Comparison of ENCODE assay signal across 21 cellular contexts in genomic region chr7:151762501-151763245, GRCh38.
DNase-seq lines count a peak whose midpoint lies in the region; ATAC-seq, FAIRE-seq and TF ChIP-seq lines count a peak whose summit lies in the region.
"Had no signal": no experiment of that assay in that cellular context is flagged by ENCODE, and none has a peak within 500 bp of the region (broad histone marks: within the 10 kb centered on the region; RNA-seq: fewer than 3 reads in every experiment).

No MANE protein-coding gene starts in this region.

- POLR2A ChIA-PET in WTC11 (lab: Charles Lee) (no interaction called here), H1 (lab: Charles Lee; ENCODE audit: partially characterized antibody) (no interaction called here)

- H3K14ac ChIP-seq in H1 (ENCODE audit: insufficient read length), result no peak overlapping the region

- no peak overlapping the region for H4K8ac ChIP-seq in H1 (ENCODE audit: extremely low read depth, insufficient read depth, low read length)

- H3K27ac ChIP-seq in H1 (ENCODE audit: low read depth, low read length) (no peak overlapping the region), osteoblast (ENCODE audit: low read depth, low read length) (no peak overlapping the region)
- H3K27ac ChIP-seq: HL-60, Peyer's patch had no signal

- no peak overlapping the region for H3K9ac ChIP-seq in H1 (replicated peaks in 1 of 4; ENCODE audit: extremely low read depth in 1 of 4, low read depth in 3 of 4, low read length in 3 of 4)

- no peaks in the 10 kb centered on the region for H3K23me2 ChIP-seq in H1 (ENCODE audit: low read depth, low read length)

- peak overlapping the region; percentile 17; the same call in 1 of the 2 replicates for H2BK20ac ChIP-seq in H1 (ENCODE audit: low read length)

- H4K20me1 ChIP-seq in H1 (replicated peaks in 1 of 2; ENCODE audit: control insufficient read depth in 1 of 2, insufficient read depth in 2 of 2, low read length in 2 of 2) (no peaks in the 10 kb centered on the region), osteoblast (ENCODE audit: insufficient read depth, low read length) (no peaks in the 10 kb centered on the region)

- DNase-seq in CD14-positive monocyte (ENCODE audit: low spot score) (no peak), WTC11 (ENCODE audit: low spot score) (no peak), H1 (ENCODE audit: low read depth in 1 of 2, low spot score in 2 of 2) (no peak), osteoblast (ENCODE audit: insufficient read length, low spot score, missing footprints) (peak; percentile 42), HuH-7.5 (ENCODE audit: low spot score) (no peak), GM10266 (ENCODE audit: extremely low spot score) (no peak)
- DNase-seq: BE2C; CD4-positive, alpha-beta T cell; DMS53; H9; MM.1S; NCI-H1092; NCI-H146; NCI-H2029 treated with DMSO at 0.1 percent for 48 hours; NCI-H748 treated with DMSO at 0.1 percent for 48 hours; NK-92 treated with Interleukin-12 subunit alpha and Interleukin-12 subunit beta, amount 100 ng/mL, for 24 hours; Peyer's patch had no signal

- CTCF ChIA-PET in WTC11 (lab: Charles Lee) (interaction anchor here (0.8 to 2.8 kb wide), 8 partner anchors 9 to 412 kb away, joined by 3 to 19 read pairs (median 3); no protein-coding TSS in a partner anchor), H1 (lab: Charles Lee; ENCODE audit: partially characterized antibody) (interaction anchor here (0.7 to 8.6 kb wide), 13 partner anchors 9 to 448 kb away, joined by 3 to 107 read pairs (median 3); no protein-coding TSS in a partner anchor)

- H4K91ac ChIP-seq in H1 (replicated peaks; ENCODE audit: insufficient read length, low read length), result no peak overlapping the region

- peak overlapping the region; percentile 62; the same call in 1 of the 2 replicates for H2BK12ac ChIP-seq in H1 (ENCODE audit: low read depth, low read length)

- H3K4me3 Mint-ChIP-seq in CD14-positive monocyte (no peak overlapping the region), WTC11 (no peak overlapping the region)
- H3K4me3 Mint-ChIP-seq: CD4-positive, alpha-beta T cell; H9 had no signal

- no peak for TF ChIP-seq CTCF in CD14-positive monocyte (IDR thresholded peaks at IDR 0.05)
- TF ChIP-seq CTCF in WTC11 (IDR thresholded peaks at IDR 0.05), result no peak
- TF ChIP-seq CTCF in H1 (IDR thresholded peaks at IDR 0.05; ENCODE audit: control extremely low read depth in 1 of 3, insufficient read depth in 1 of 3, low read depth in 1 of 3, low read length in 3 of 3), result no peak
- no peak for TF ChIP-seq CTCF in osteoblast (IDR thresholded peaks at IDR 0.05; ENCODE audit: extremely low read depth, low read depth, low read length)
- no peak for TF ChIP-seq CTCF in GM10266 (IDR thresholded peaks at IDR 0.05; ENCODE audit: control insufficient read depth, insufficient read depth, low read depth, missing control alignments)

- H3K9me3 ChIP-seq in H1 (ENCODE audit: insufficient read depth in 2 of 2, low read depth in 1 of 2, low read length in 1 of 2) (no peaks in the 10 kb centered on the region), osteoblast (ENCODE audit: low read depth, low read length) (no peaks in the 10 kb centered on the region)
- H3K9me3 ChIP-seq: BE2C, Peyer's patch had no signal

- no peak overlapping the region for H2BK120ac ChIP-seq in H1 (replicated peaks; ENCODE audit: low read depth, low read length)

- FAIRE-seq in H1 (lab: Jason Lieb, UNC), result no peak
- FAIRE-seq: HTR-8/SVneo had no signal

- H3K27ac Mint-ChIP-seq in CD14-positive monocyte, result peak overlapping the region in 4 of 7 donors; percentile 0 to 80 (median 58)
- no peak overlapping the region for H3K27ac Mint-ChIP-seq in WTC11
- H3K27ac Mint-ChIP-seq: CD4-positive, alpha-beta T cell had no signal

- H3K36me3 ChIP-seq in H1 (ENCODE audit: control insufficient read depth in 2 of 4, insufficient read depth in 4 of 4, low read length in 3 of 4) (no peaks in the 10 kb centered on the region; a peak in 1 of 8 replicates), osteoblast (ENCODE audit: insufficient read depth, low read length) (no peaks in the 10 kb centered on the region)
- H3K36me3 ChIP-seq: BE2C had no signal

- ATAC-seq in WTC11 (peak; percentile 38; the same call in 1 of the 2 replicates), HG03135 (IDR thresholded peaks at IDR 0.05; ENCODE audit: unreplicated experiment) (no peak)
- ATAC-seq: Right ventricle myocardium inferior had no signal

- H3K4me3 ChIP-seq in H1 (ENCODE audit: extremely low read depth in 1 of 4, insufficient read depth in 2 of 4, low read depth in 3 of 4, low read length in 4 of 4) (no peak overlapping the region), osteoblast (ENCODE audit: insufficient read depth, low read length) (no peak overlapping the region)
- H3K4me3 ChIP-seq: Peyer's patch had no signal

- 76% methylated on average over 18 of the region's 18 CpGs; no CpG with 5 or more reads in 1 of the 2 experiments for WGBS in H1 (ENCODE audit: extremely low coverage in 1 of 2, insufficient coverage in 1 of 2, insufficient read length in 1 of 2, insufficient replicate concordance in 2 of 2, low coverage in 1 of 2, low lambda C conversion rate in 2 of 2, missing lambda C conversion rate in 1 of 2), 2 experiments

- H3K9me3 Mint-ChIP-seq in CD14-positive monocyte (peaks cover 9 to 15% (median 13%) of the 10 kb centered on the region in 7 donors), WTC11 (no peaks in the 10 kb centered on the region)
- H3K9me3 Mint-ChIP-seq: CD4-positive, alpha-beta T cell; H9 had no signal

- peak overlapping the region in 1 of 2 experiments; percentile 18; a peak in 1 of 4 replicates for H3K4me2 ChIP-seq in H1 (ENCODE audit: insufficient read depth in 1 of 2, low read depth in 2 of 2, low read length in 2 of 2)
- H3K4me2 ChIP-seq in osteoblast (ENCODE audit: insufficient read depth, low read length), result no peak overlapping the region

- H4K5ac ChIP-seq in H1 (ENCODE audit: insufficient read length, low read depth, low read length), result no peak overlapping the region

- peak overlapping the region; percentile 37 for H2AFZ ChIP-seq in H1 (ENCODE audit: low read length)
- H2AFZ ChIP-seq in osteoblast (ENCODE audit: low read length), result no peak overlapping the region

- 0 out of 2 replicates have a peak overlapping the region, but pooled peaks have one; percentile 31 for H2BK15ac ChIP-seq in H1 (ENCODE audit: low read length)

- H3K18ac ChIP-seq in H1 (ENCODE audit: extremely low read depth, low read length), result 0 out of 2 replicates have a peak overlapping the region, but pooled peaks have one; percentile 36

- no peak overlapping the region for H3K56ac ChIP-seq in H1 (replicated peaks; ENCODE audit: insufficient read length, low read depth, low read length)

- no peak overlapping the region for H2AK5ac ChIP-seq in H1 (ENCODE audit: low read depth, low read length)

- no peak overlapping the region for H3K23ac ChIP-seq in H1 (ENCODE audit: insufficient read length)

- H3K79me2 ChIP-seq in H1 (ENCODE audit: control insufficient read depth in 1 of 2, insufficient read depth in 2 of 2, low read length in 2 of 2), result no peaks in the 10 kb centered on the region
- H3K79me2 ChIP-seq in osteoblast (ENCODE audit: insufficient read depth, low read length), result no peaks in the 10 kb centered on the region

- peaks cover 0 to 5% (median 0%) of the 10 kb centered on the region in 3 donors for H3K27me3 Mint-ChIP-seq in CD14-positive monocyte (ENCODE audit: low read depth in 3 of 3)
- H3K27me3 Mint-ChIP-seq in WTC11 (ENCODE audit: low read depth), result peaks cover 8% of the 10 kb centered on the region
- H3K27me3 Mint-ChIP-seq: CD4-positive, alpha-beta T cell had no signal

- no peak for TF ChIP-seq POLR2A in H1 (IDR thresholded peaks at IDR 0.05; ENCODE audit: control extremely low read depth in 1 of 2, low read depth in 2 of 2, low read length in 2 of 2)

- H3K27me3 ChIP-seq in H1 (replicated peaks in 1 of 4; ENCODE audit: control insufficient read depth in 3 of 4, extremely low read depth in 1 of 4, insufficient read depth in 3 of 4, low read length in 3 of 4) (peaks cover 0 to 10% (median 5%) of the 10 kb centered on the region in 4 experiments; a peak in 4 of 7 replicates), osteoblast (ENCODE audit: insufficient read depth, low read length) (peaks cover 21% of the 10 kb centered on the region)
- H3K27me3 ChIP-seq: BE2C, Peyer's patch had no signal

- no peak overlapping the region for H2BK5ac ChIP-seq in H1 (ENCODE audit: low read depth, low read length)

- peaks cover 0 to 6% (median 1%) of the 10 kb centered on the region in 4 experiments; a peak in 4 of 7 replicates for H3K4me1 ChIP-seq in H1 (replicated peaks in 1 of 4; ENCODE audit: control insufficient read depth in 3 of 4, insufficient read depth in 4 of 4, low read length in 3 of 4)
- peaks cover 11% of the 10 kb centered on the region for H3K4me1 ChIP-seq in osteoblast (ENCODE audit: insufficient read depth, low read length)
- H3K4me1 ChIP-seq: BE2C had no signal

- H3K4ac ChIP-seq in H1 (replicated peaks; ENCODE audit: insufficient read length, low read depth, low read length), result no peak overlapping the region

- intact Hi-C loops in CD14-positive monocyte (cut with micrococcal nuclease), result loop anchor here (5.0 to 10.0 kb wide), 2 partner anchors 118 to 395 kb away; no protein-coding TSS in a partner anchor

- H3K4me1 Mint-ChIP-seq in CD14-positive monocyte (peaks cover 40% of the 10 kb centered on the region), WTC11 (peaks cover 16% of the 10 kb centered on the region)

- no peaks in the 10 kb centered on the region for H3K79me1 ChIP-seq in H1 (ENCODE audit: low read depth, low read length)

- no peak for TF ChIP-seq RAD21 in H1 (IDR thresholded peaks at IDR 0.05 in 1 of 2, conservative IDR thresholded peaks at IDR 0.05 in 1 of 2; ENCODE audit: low read depth in 2 of 2, low read length in 2 of 2)

- TF ChIP-seq EP300 in H1 (IDR thresholded peaks at IDR 0.05; ENCODE audit: borderline replicate concordance in 1 of 2, low read depth in 2 of 2, low read length in 2 of 2), result no peak

- H3K36me3 Mint-ChIP-seq in CD14-positive monocyte (peaks cover 63 to 67% of the 10 kb centered on the region in 2 donors), WTC11 (no peaks in the 10 kb centered on the region)

TF ChIP-seq in WTC11, 78 proteins besides CTCF, POLR2A, EP300 and RAD21 (continues in another document):
- TF ChIP-seq MAX (CRISPR knock-in tag; IDR thresholded peaks at IDR 0.05), result 0 out of 2 replicates have a peak, but pooled peaks have one; percentile 34

TF ChIP-seq in H1, 55 proteins besides CTCF, POLR2A, EP300 and RAD21 (continues in another document):
- TF ChIP-seq MAX (IDR thresholded peaks at IDR 0.05) (peak; percentile 71), NRF1 (IDR thresholded peaks at IDR 0.05; ENCODE audit: low read depth, low read length) (no peak), USF2 (IDR thresholded peaks at IDR 0.05; ENCODE audit: low read length) (no peak)
